ENCODE assay signal across 32 cellular contexts in the genomic region with DNA sequence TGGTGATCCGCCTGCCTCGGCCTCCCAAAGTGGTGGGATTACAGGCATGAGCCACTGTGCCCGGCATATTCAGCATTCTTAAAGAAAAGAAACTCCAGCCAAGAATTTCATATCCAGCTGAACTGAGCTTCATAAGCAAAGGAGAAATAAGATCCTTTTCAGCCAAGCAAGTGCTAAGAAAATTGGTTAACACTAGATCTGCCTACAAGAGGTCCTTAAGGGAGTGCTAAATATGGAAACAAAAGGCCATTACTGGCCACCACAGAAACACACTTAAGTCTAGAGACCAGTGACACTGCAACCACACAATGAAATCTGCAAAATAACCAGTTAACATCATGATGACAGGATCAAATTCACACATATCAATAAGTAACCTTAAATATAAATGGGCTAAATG.
"Had no signal": no experiment of that assay in that cellular context is flagged by ENCODE, and none has a peak within 500 bp of the region (broad histone marks: within the 10 kb centered on the region; RNA-seq: fewer than 3 reads in every experiment).

No MANE protein-coding gene starts in this region.

- H3K36me3 ChIP-seq: neural progenitor cell, ovary, right lobe of liver, sigmoid colon, spleen, suprapubic skin, tibial artery, transverse colon, upper lobe of right lung, uterus had no signal

- H3K27ac ChIP-seq: neural progenitor cell, ovary, parathyroid adenoma, psoas muscle, right lobe of liver, sigmoid colon, skin epidermis, spleen, suprapubic skin, testis, tibial artery, transverse colon, upper lobe of right lung, uterus had no signal

- H3K27me3 Mint-ChIP-seq: progenitor cell of endocrine pancreas; stimulated activated naive CD8-positive, alpha-beta T cell treated with anti-CD3 and anti-CD28 coated beads, Interleukin-15, amount 100 ng/mL, for 72 hours; type B pancreatic cell had no signal

- H3K27ac Mint-ChIP-seq: natural killer cell; nephron; neural progenitor cell; progenitor cell of endocrine pancreas; stimulated activated memory B cell treated with anti-CD40 and anti-IgM and Interleukin-4, amounts not matched to agents 10 μg/mL and 1 μg/mL and 100 μg/mL, for 72 hours; stimulated activated naive CD8-positive, alpha-beta T cell treated with anti-CD3 and anti-CD28 coated beads, Interleukin-15, amount 100 ng/mL, for 72 hours; type B pancreatic cell had no signal

- H3K4me3 ChIP-seq: neural progenitor cell, ovary, psoas muscle, right lobe of liver, sigmoid colon, skin epidermis, smooth muscle cell, spleen, suprapubic skin, testis, tibial artery, transverse colon, upper lobe of right lung, uterus had no signal

- DNase-seq: natural killer cell; occipital lobe; ovary; posterior cingulate gyrus; psoas muscle; right cardiac atrium; right lobe of liver; sigmoid colon; spleen; stimulated activated CD4-positive, alpha-beta T cell treated with anti-CD3 and anti-CD28 coated beads, Interleukin-12 subunit alpha, Interleukin-12 subunit beta, amount 100 ng/mL, for 4 hours; stimulated activated CD4-positive, alpha-beta T cell treated with anti-CD3 and anti-CD28 coated beads, Interleukin-1b, Interleukin-23, amount 100 ng/mL, for 48 hours; stimulated activated CD4-positive, alpha-beta T cell treated with anti-CD3 and anti-CD28 coated beads, Interleukin-4, amount 100 ng/mL, for 1 hour; stimulated activated CD4-positive, alpha-beta T cell treated with anti-CD3 and anti-CD28 coated beads, Interleukin-4, amount 100 ng/mL, for 4 hours; stimulated activated CD8-positive, alpha-beta memory T cell treated with anti-CD3 and anti-CD28 coated beads, Interleukin-4, amount 100 ng/mL, for 48 hours; stimulated activated naive CD4-positive, alpha-beta T cell; stimulated activated naive CD8-positive, alpha-beta T cell treated with anti-CD3 and anti-CD28 coated beads, Interleukin-15, amount 100 ng/mL, for 72 hours; stimulated activated naive CD8-positive, alpha-beta T cell treated with anti-CD3 and anti-CD28 coated beads, Interleukin-15, Interleukin-2, amounts not matched to agents 100 U/mL and 50 U/mL, for 24 hours; substantia nigra; testis; tibial artery; transverse colon; upper lobe of right lung; uterus had no signal

- H3K9me3 Mint-ChIP-seq: natural killer cell, type B pancreatic cell had no signal

- H3K9ac ChIP-seq: neural progenitor cell, parathyroid adenoma had no signal

- ATAC-seq: natural killer cell; psoas muscle; right cardiac atrium; right lobe of liver; stimulated activated memory B cell treated with anti-CD40 and anti-IgM and Interleukin-4, amounts not matched to agents 10 μg/mL and 1 μg/mL and 100 μg/mL, for 72 hours; stimulated activated naive CD8-positive, alpha-beta T cell treated with anti-CD3 and anti-CD28 coated beads, Interleukin-15, amount 100 ng/mL, for 72 hours; stimulated activated naive CD8-positive, alpha-beta T cell treated with anti-CD3 and anti-CD28 coated beads, Interleukin-15, Interleukin-2, amounts not matched to agents 100 U/mL and 50 U/mL, for 24 hours; upper lobe of right lung had no signal

- H2AFZ ChIP-seq: neural progenitor cell, parathyroid adenoma had no signal

- H3K4me1 Mint-ChIP-seq: natural killer cell; nephron; neural progenitor cell; stimulated activated memory B cell treated with anti-CD40 and anti-IgM and Interleukin-4, amounts not matched to agents 10 μg/mL and 1 μg/mL and 100 μg/mL, for 72 hours; stimulated activated naive CD8-positive, alpha-beta T cell treated with anti-CD3 and anti-CD28 coated beads, Interleukin-15, amount 100 ng/mL, for 72 hours had no signal

- H3K4me3 Mint-ChIP-seq: natural killer cell; nephron; neural progenitor cell; stimulated activated memory B cell treated with anti-CD40 and anti-IgM and Interleukin-4, amounts not matched to agents 10 μg/mL and 1 μg/mL and 100 μg/mL, for 72 hours; stimulated activated naive CD8-positive, alpha-beta T cell treated with anti-CD3 and anti-CD28 coated beads, Interleukin-15, amount 100 ng/mL, for 72 hours; type B pancreatic cell had no signal

- H3K4me2 ChIP-seq: neural progenitor cell, smooth muscle cell had no signal

- H3K4me1 ChIP-seq: neural progenitor cell, parathyroid adenoma, psoas muscle, sigmoid colon, spleen, suprapubic skin, testis, tibial artery, transverse colon, upper lobe of right lung, uterus had no signal

- H3K79me2 ChIP-seq: parathyroid adenoma had no signal

- H3K36me3 Mint-ChIP-seq: natural killer cell; neural progenitor cell; stimulated activated memory B cell treated with anti-CD40 and anti-IgM and Interleukin-4, amounts not matched to agents 10 μg/mL and 1 μg/mL and 100 μg/mL, for 72 hours; type B pancreatic cell had no signal

- H3K27me3 ChIP-seq: neural progenitor cell, ovary, right lobe of liver, sigmoid colon, spleen, suprapubic skin, testis, tibial artery, transverse colon, upper lobe of right lung, uterus had no signal

- H3K9me3 ChIP-seq: ovary, psoas muscle, right lobe of liver, sigmoid colon, spleen, suprapubic skin, testis, tibial artery, transverse colon, upper lobe of right lung, uterus had no signal
